Comparison of ENCODE assay signal across 9 cellular contexts in the genomic region with DNA sequence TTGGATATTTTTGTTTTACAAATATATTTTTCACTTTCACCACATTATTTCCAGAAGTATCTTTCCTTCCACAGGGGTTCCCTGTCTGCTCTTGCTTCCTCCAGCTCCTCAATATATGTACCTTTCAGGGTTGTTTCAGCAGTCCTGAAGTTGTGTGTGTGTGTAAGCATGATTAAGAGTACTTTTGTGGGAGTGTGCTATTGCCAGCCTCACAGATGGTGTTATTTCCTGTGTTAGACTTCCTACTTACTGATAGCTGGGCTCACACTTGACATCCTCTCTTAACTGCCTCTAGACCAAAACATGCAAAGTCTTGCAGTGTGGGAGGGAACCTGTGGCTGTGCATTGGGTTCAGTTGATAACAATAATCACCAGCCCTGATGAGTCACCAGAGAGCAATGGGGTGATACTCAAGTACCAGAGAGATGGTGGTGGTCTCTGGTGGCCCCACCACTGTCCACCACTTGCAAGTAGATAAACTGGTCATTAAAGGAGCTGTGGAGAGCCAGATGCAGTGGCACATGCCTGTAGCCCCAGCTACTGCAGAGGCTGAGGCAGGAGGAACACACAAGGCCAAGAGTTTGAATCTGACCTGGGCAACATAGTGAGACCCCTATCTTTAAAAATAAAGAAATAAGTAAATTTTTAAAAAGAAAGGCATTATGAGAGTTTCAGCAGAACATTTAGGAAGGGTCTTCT.
DNase-seq lines count a peak whose midpoint lies in the region; ATAC-seq, FAIRE-seq and TF ChIP-seq lines count a peak whose summit lies in the region.
"Had no signal": no experiment of that assay in that cellular context is flagged by ENCODE, and none has a peak within 500 bp of the region (broad histone marks: within the 10 kb centered on the region; RNA-seq: fewer than 3 reads in every experiment).

No MANE protein-coding gene starts in this region.

- no peak overlapping the region for H3K56ac ChIP-seq in H1 (replicated peaks; ENCODE audit: insufficient read length, low read depth, low read length)

- H2BK5ac ChIP-seq in H1 (ENCODE audit: low read depth, low read length) = no peak overlapping the region

- peak overlapping the region; percentile 50 for H3K27ac ChIP-seq in BLaER1
- no peak overlapping the region for H3K27ac ChIP-seq in H1 (ENCODE audit: low read depth, low read length)

- CTCF ChIA-PET in H1 (lab: Charles Lee; ENCODE audit: partially characterized antibody) = interaction anchor here (0.5 to 3.0 kb wide), 4 partner anchors 14 to 214 kb away, joined by 3 to 18 read pairs (median 8); no protein-coding TSS in a partner anchor

- ATAC-seq in GM19324 (IDR thresholded peaks at IDR 0.05; ENCODE audit: low FRiP score, unreplicated experiment) = peak; percentile 95
- peak; percentile 90 for ATAC-seq in HG03280 (IDR thresholded peaks at IDR 0.05; ENCODE audit: unreplicated experiment)
- ATAC-seq in T-helper 17 cell = peak; percentile 80

- TF ChIP-seq EP300 in H1 (IDR thresholded peaks at IDR 0.05; ENCODE audit: borderline replicate concordance in 1 of 2, low read depth in 2 of 2, low read length in 2 of 2) = no peak

- H4K8ac ChIP-seq in H1 (ENCODE audit: extremely low read depth, insufficient read depth, low read length) = 0 out of 2 replicates have a peak overlapping the region, but pooled peaks have one; percentile 16

- H3K4me1 ChIP-seq in BLaER1 = peaks cover 32% of the 10 kb centered on the region
- no peaks in the 10 kb centered on the region for H3K4me1 ChIP-seq in H1 (replicated peaks in 1 of 4; ENCODE audit: control insufficient read depth in 3 of 4, insufficient read depth in 4 of 4, low read length in 3 of 4)

- H3K27me3 ChIP-seq in BLaER1 (no peaks in the 10 kb centered on the region), H1 (replicated peaks in 1 of 4; ENCODE audit: control insufficient read depth in 3 of 4, extremely low read depth in 1 of 4, insufficient read depth in 3 of 4, low read length in 3 of 4) (no peaks in the 10 kb centered on the region)

- no peak overlapping the region for H4K91ac ChIP-seq in H1 (replicated peaks; ENCODE audit: insufficient read length, low read length)

- TF ChIP-seq CTCF in H1 (IDR thresholded peaks at IDR 0.05; ENCODE audit: control extremely low read depth in 1 of 3, insufficient read depth in 1 of 3, low read depth in 1 of 3, low read length in 3 of 3) = no peak

- no peak overlapping the region for H3K14ac ChIP-seq in H1 (ENCODE audit: insufficient read length)

- no peak overlapping the region for H2BK120ac ChIP-seq in H1 (replicated peaks; ENCODE audit: low read depth, low read length)

- no peaks in the 10 kb centered on the region for H3K23me2 ChIP-seq in H1 (ENCODE audit: low read depth, low read length)

- no peak overlapping the region for H2BK12ac ChIP-seq in H1 (ENCODE audit: low read depth, low read length)

- H4K20me1 ChIP-seq in BLaER1 (no peaks in the 10 kb centered on the region), H1 (replicated peaks in 1 of 2; ENCODE audit: control insufficient read depth in 1 of 2, insufficient read depth in 2 of 2, low read length in 2 of 2) (no peaks in the 10 kb centered on the region)

- no peaks in the 10 kb centered on the region for H3K9me3 ChIP-seq in BLaER1
- H3K9me3 ChIP-seq in T-helper 17 cell (ENCODE audit: control insufficient read depth, low read length, poor library complexity, severe bottlenecking) = no peaks in the 10 kb centered on the region
- no peaks in the 10 kb centered on the region for H3K9me3 ChIP-seq in H1 (ENCODE audit: insufficient read depth in 2 of 2, low read depth in 1 of 2, low read length in 1 of 2)

- TF ChIP-seq RAD21 in H1 (IDR thresholded peaks at IDR 0.05 in 1 of 2, conservative IDR thresholded peaks at IDR 0.05 in 1 of 2; ENCODE audit: low read depth in 2 of 2, low read length in 2 of 2) = no peak

- H3K79me1 ChIP-seq in H1 (ENCODE audit: low read depth, low read length) = no peaks in the 10 kb centered on the region

- DNase-seq in T-helper 17 cell = no peak
- DNase-seq in H1 (ENCODE audit: low read depth in 1 of 2, low spot score in 2 of 2) = no peak
- DNase-seq in stimulated activated naive CD4-positive, alpha-beta T cell treated with Interleukin-2 at 50 U/mL for 16 hours (lab: John Stamatoyannopoulos, UW) = peak; percentile 33
- no peak for DNase-seq in pons (ENCODE audit: low spot score)
- DNase-seq in middle frontal gyrus (ENCODE audit: extremely low spot score, low spot score) = no peak

- no peaks in the 10 kb centered on the region for H3K79me2 ChIP-seq in H1 (ENCODE audit: control insufficient read depth in 1 of 2, insufficient read depth in 2 of 2, low read length in 2 of 2)

- peak overlapping the region; percentile 62 for H3K4me3 Mint-ChIP-seq in T-helper 17 cell

- TF ChIP-seq POLR2A in H1 (IDR thresholded peaks at IDR 0.05; ENCODE audit: control extremely low read depth in 1 of 2, low read depth in 2 of 2, low read length in 2 of 2) = no peak

- peaks cover 17% of the 10 kb centered on the region for H3K4me1 Mint-ChIP-seq in T-helper 17 cell

- no peak overlapping the region for H2AFZ ChIP-seq in H1 (ENCODE audit: low read length)

- H3K27ac Mint-ChIP-seq in T-helper 17 cell = peak overlapping the region; percentile 97

- H3K4me2 ChIP-seq in BLaER1 (peak overlapping the region; percentile 51), H1 (ENCODE audit: insufficient read depth in 1 of 2, low read depth in 2 of 2, low read length in 2 of 2) (no peak overlapping the region)

- H3K18ac ChIP-seq in H1 (ENCODE audit: extremely low read depth, low read length) = no peak overlapping the region

- POLR2A ChIA-PET in H1 (lab: Charles Lee; ENCODE audit: partially characterized antibody) = interaction anchor here (1.0 kb wide), 1 partner anchor 14 kb away, joined by 3 read pairs; no protein-coding TSS in a partner anchor

- H3K36me3 ChIP-seq in BLaER1 (no peaks in the 10 kb centered on the region), H1 (ENCODE audit: control insufficient read depth in 2 of 4, insufficient read depth in 4 of 4, low read length in 3 of 4) (no peaks in the 10 kb centered on the region; a peak in 1 of 8 replicates)

- H3K9ac ChIP-seq in BLaER1 (no peak overlapping the region), H1 (replicated peaks in 1 of 4; ENCODE audit: extremely low read depth in 1 of 4, low read depth in 3 of 4, low read length in 3 of 4) (no peak overlapping the region)

- no peak overlapping the region for H4K5ac ChIP-seq in H1 (ENCODE audit: insufficient read length, low read depth, low read length)

- H2AK5ac ChIP-seq in H1 (ENCODE audit: low read depth, low read length) = no peak overlapping the region

- no peak overlapping the region for H2BK15ac ChIP-seq in H1 (ENCODE audit: low read length)

- no peak overlapping the region for H2BK20ac ChIP-seq in H1 (ENCODE audit: low read length)

- no peaks in the 10 kb centered on the region for H3K36me3 Mint-ChIP-seq in T-helper 17 cell (ENCODE audit: low read depth)

- H3K27me3 Mint-ChIP-seq in T-helper 17 cell = no peaks in the 10 kb centered on the region

- no peak for FAIRE-seq in H1 (lab: Jason Lieb, UNC)
- FAIRE-seq: endometrium had no signal

- no peak overlapping the region for H3K23ac ChIP-seq in H1 (ENCODE audit: insufficient read length)

- no peak overlapping the region for H3K4ac ChIP-seq in H1 (replicated peaks; ENCODE audit: insufficient read length, low read depth, low read length)

- H3K4me3 ChIP-seq in BLaER1 (no peak overlapping the region), H1 (ENCODE audit: extremely low read depth in 1 of 4, insufficient read depth in 2 of 4, low read depth in 3 of 4, low read length in 4 of 4) (no peak overlapping the region)

TF ChIP-seq in H1, 55 proteins besides CTCF, POLR2A, EP300 and RAD21:
- no peak for TF ChIP-seq NRF1 (IDR thresholded peaks at IDR 0.05; ENCODE audit: low read depth, low read length)
- TF ChIP-seq PHF8 (conservative IDR thresholded peaks at IDR 0.05; ENCODE audit: low read depth, low read length) = no peak
- no peak for TF ChIP-seq NANOG (IDR thresholded peaks at IDR 0.05; ENCODE audit: insufficient read depth, low read depth, low read length, poor library complexity, severe bottlenecking)
- no peak for TF ChIP-seq MAFK (IDR thresholded peaks at IDR 0.05; ENCODE audit: low read depth, low read length)
- TF ChIP-seq BACH1 (IDR thresholded peaks at IDR 0.05; ENCODE audit: low read length) = no peak
- TF ChIP-seq ASH2L (IDR thresholded peaks at IDR 0.05; ENCODE audit: low read length) = no peak
- no peak for TF ChIP-seq CBX8 (IDR thresholded peaks at IDR 0.05; ENCODE audit: borderline replicate concordance, low read depth, low read length)
- TF ChIP-seq CEBPB (IDR thresholded peaks at IDR 0.05; ENCODE audit: low read depth, low read length) = no peak
- no peak for TF ChIP-seq BRCA1 (IDR thresholded peaks at IDR 0.05; ENCODE audit: low read depth, low read length)
- TF ChIP-seq SIX5 (IDR thresholded peaks at IDR 0.05; ENCODE audit: low read depth, low read length) = no peak
- TF ChIP-seq ZNF274 (IDR thresholded peaks at IDR 0.05; ENCODE audit: borderline replicate concordance, extremely low read depth, low read length) = no peak
